12 cellular contexts compared by ENCODE assay signal in the genomic region with DNA sequence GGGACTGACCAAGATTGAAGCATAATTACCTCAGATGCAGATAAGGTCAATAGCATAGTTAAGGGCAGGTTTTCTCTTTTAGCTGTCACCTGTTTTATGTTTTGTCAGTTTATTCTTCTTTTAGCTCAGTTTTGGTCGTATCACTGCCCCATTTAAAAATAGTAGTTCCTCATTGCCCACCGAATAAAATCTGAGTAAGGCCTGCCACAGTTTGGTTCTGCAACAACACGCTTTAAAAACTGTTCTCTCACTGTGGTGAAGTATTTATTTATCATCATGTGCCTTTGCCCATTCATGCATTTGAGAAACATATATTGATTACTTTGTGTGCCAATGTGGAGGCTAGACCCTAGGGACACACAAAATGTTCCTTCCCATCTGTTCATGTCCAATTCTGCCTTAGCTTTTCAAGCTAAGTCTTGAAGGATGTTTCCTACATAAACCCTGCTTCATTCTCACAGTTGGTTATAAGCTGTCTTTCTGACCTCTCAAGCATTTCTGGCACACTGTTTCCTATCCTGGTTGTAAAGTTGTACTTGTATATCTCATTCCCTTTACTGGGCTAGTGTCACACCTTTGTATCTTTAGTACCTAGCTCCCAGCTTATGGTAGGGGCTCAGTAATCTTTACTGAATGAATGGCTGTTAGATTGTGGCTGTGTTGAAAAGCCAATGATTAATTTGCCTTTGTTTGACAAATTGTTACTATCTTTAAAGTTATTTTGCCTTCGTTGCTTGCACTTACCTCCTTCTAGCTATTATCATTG. TPM values are rescaled to one million over a fixed set of nuclear protein-coding genes. Genes with fewer than 3 reads are reported as not detected.
DNase-seq lines count a peak whose midpoint lies in the region; ATAC-seq and TF ChIP-seq lines count a peak whose summit lies in the region.
"Had no signal": no experiment of that assay in that cellular context is flagged by ENCODE, and none has a peak within 500 bp of the region (broad histone marks: within the 10 kb centered on the region; RNA-seq: fewer than 3 reads in every experiment).

No MANE protein-coding gene starts in this region.

- H3K36me3 ChIP-seq in SJSA1 (no peaks in the 10 kb centered on the region; the same call in 1 of the 2 replicates), thoracic aorta (no peaks in the 10 kb centered on the region)

- no peak for DNase-seq in activated naive CD4-positive, alpha-beta T cell treated with anti-CD3 and anti-CD28 coated beads for 36 hours
- DNase-seq in activated naive CD4-positive, alpha-beta T cell treated with anti-CD3 and anti-CD28 coated beads, Interleukin-2, amount 10 ng/mL, durations not matched to agents 7 days and 5 days = no peak
- DNase-seq in SJSA1 (ENCODE audit: low read depth in 1 of 2, low spot score in 2 of 2) = no peak
- peak; percentile 65 for DNase-seq in germinal center (ENCODE audit: low spot score)
- no peak for DNase-seq in thoracic aorta (ENCODE audit: low spot score)
- DNase-seq: AML-193, body of pancreas, immature natural killer cell, NCI-H187 had no signal

- H3K4me1 ChIP-seq in SJSA1 (replicated peaks) = peaks cover 79% of the 10 kb centered on the region
- H3K4me1 ChIP-seq in thoracic aorta (ENCODE audit: control insufficient read depth in 1 of 2, low read depth in 2 of 2) = peaks cover 52 to 70% of the 10 kb centered on the region in 2 donors

- no peaks in the 10 kb centered on the region for H3K27me3 ChIP-seq in SJSA1 (replicated peaks)
- no peaks in the 10 kb centered on the region for H3K27me3 ChIP-seq in thoracic aorta (replicated peaks; ENCODE audit: insufficient read depth)
- H3K27me3 ChIP-seq: body of pancreas had no signal

- intact Hi-C loops in activated naive CD4-positive, alpha-beta T cell treated with anti-CD3 and anti-CD28 coated beads for 36 hours (cut with micrococcal nuclease) = loop anchor here (10.0 kb wide), 1 partner anchor 750 kb away; a partner anchor contains a TSS

- H3K36me3 Mint-ChIP-seq in activated naive CD4-positive, alpha-beta T cell treated with anti-CD3 and anti-CD28 coated beads for 36 hours (ENCODE audit: low read depth) = peaks cover 2% of the 10 kb centered on the region
- H3K36me3 Mint-ChIP-seq in activated naive CD4-positive, alpha-beta T cell treated with anti-CD3 and anti-CD28 coated beads, Interleukin-2, amount 10 ng/mL, durations not matched to agents 7 days and 5 days = peaks cover 5% of the 10 kb centered on the region
- H3K36me3 Mint-ChIP-seq: immature natural killer cell had no signal

- H3K27ac ChIP-seq in SJSA1 = peak overlapping the region; percentile 62
- peak overlapping the region; percentile 54 to 60 for H3K27ac ChIP-seq in thoracic aorta

- H3K4me3 ChIP-seq in SJSA1 (no peak overlapping the region), thoracic aorta (no peak overlapping the region)
- H3K4me3 ChIP-seq: body of pancreas had no signal

- no peak for TF ChIP-seq CTCF in thoracic aorta (IDR thresholded peaks at IDR 0.05)

- H3K9me3 ChIP-seq in SJSA1 (replicated peaks) (no peaks in the 10 kb centered on the region), thoracic aorta (no peaks in the 10 kb centered on the region)
- H3K9me3 ChIP-seq: body of pancreas had no signal

- CTCF ChIA-PET in activated naive CD4-positive, alpha-beta T cell treated with anti-CD3 and anti-CD28 coated beads for 36 hours (lab: Charles Lee) = interaction anchor here (0.6 to 4.1 kb wide), 7 partner anchors 9 to 84 kb away, joined by 3 to 24 read pairs (median 6); a partner anchor contains a TSS
- CTCF ChIA-PET in activated naive CD4-positive, alpha-beta T cell treated with anti-CD3 and anti-CD28 coated beads, Interleukin-2, amount 10 ng/mL, durations not matched to agents 7 days and 5 days (lab: Charles Lee) = interaction anchor here (0.6 to 5.9 kb wide), 3 partner anchors 9 to 108 kb away, joined by 3 to 33 read pairs (median 6); no protein-coding TSS in a partner anchor

- H3K4me3 Mint-ChIP-seq in activated naive CD4-positive, alpha-beta T cell treated with anti-CD3 and anti-CD28 coated beads for 36 hours = peak overlapping the region; percentile 38
- H3K4me3 Mint-ChIP-seq in activated naive CD4-positive, alpha-beta T cell treated with anti-CD3 and anti-CD28 coated beads, Interleukin-2, amount 10 ng/mL, durations not matched to agents 7 days and 5 days = no peak overlapping the region
- H3K4me3 Mint-ChIP-seq: immature natural killer cell had no signal

- no peaks in the 10 kb centered on the region for H3K27me3 Mint-ChIP-seq in activated naive CD4-positive, alpha-beta T cell treated with anti-CD3 and anti-CD28 coated beads for 36 hours (ENCODE audit: low read depth)
- no peaks in the 10 kb centered on the region for H3K27me3 Mint-ChIP-seq in activated naive CD4-positive, alpha-beta T cell treated with anti-CD3 and anti-CD28 coated beads, Interleukin-2, amount 10 ng/mL, durations not matched to agents 7 days and 5 days

- no peaks in the 10 kb centered on the region for H3K9me3 Mint-ChIP-seq in activated naive CD4-positive, alpha-beta T cell treated with anti-CD3 and anti-CD28 coated beads for 36 hours
- H3K9me3 Mint-ChIP-seq in activated naive CD4-positive, alpha-beta T cell treated with anti-CD3 and anti-CD28 coated beads, Interleukin-2, amount 10 ng/mL, durations not matched to agents 7 days and 5 days = no peaks in the 10 kb centered on the region
- H3K9me3 Mint-ChIP-seq: immature natural killer cell had no signal

- peaks cover 79% of the 10 kb centered on the region for H3K4me1 Mint-ChIP-seq in activated naive CD4-positive, alpha-beta T cell treated with anti-CD3 and anti-CD28 coated beads for 36 hours (ENCODE audit: low read depth)
- H3K4me1 Mint-ChIP-seq in activated naive CD4-positive, alpha-beta T cell treated with anti-CD3 and anti-CD28 coated beads, Interleukin-2, amount 10 ng/mL, durations not matched to agents 7 days and 5 days = peaks cover 68% of the 10 kb centered on the region

- ATAC-seq in thoracic aorta (ENCODE audit: insufficient number of reproducible peaks, low FRiP score, low read depth) (no peak), HG02642 (IDR thresholded peaks at IDR 0.05; ENCODE audit: poor library complexity, unreplicated experiment) (no peak), HG03108 (IDR thresholded peaks at IDR 0.05; ENCODE audit: unreplicated experiment) (no peak), HG02973 (IDR thresholded peaks at IDR 0.05; ENCODE audit: unreplicated experiment) (no peak)
- ATAC-seq: body of pancreas had no signal

- peak overlapping the region; percentile 80 for H3K27ac Mint-ChIP-seq in activated naive CD4-positive, alpha-beta T cell treated with anti-CD3 and anti-CD28 coated beads for 36 hours
- H3K27ac Mint-ChIP-seq in activated naive CD4-positive, alpha-beta T cell treated with anti-CD3 and anti-CD28 coated beads, Interleukin-2, amount 10 ng/mL, durations not matched to agents 7 days and 5 days = no peak overlapping the region

RNA-seq across cellular contexts. Expression of a gene that starts 23.9 kb away (rescaled TPM):
- 10 to 100 TPM; 79.4 to 83.2 TPM for total RNA-seq in activated naive CD4-positive, alpha-beta T cell treated with anti-CD3 and anti-CD28 coated beads for 36 hours
- total RNA-seq in SJSA1 (2014; rRNA removed; shearing (Covaris generic)) = 65.4 and 79.3 TPM in 2 replicates
- total RNA-seq in thoracic aorta = 100 to 1,000 TPM; 228 to 273 TPM
